In genomic region chr13:96992633-96993032, GRCh38 we compare ENCODE assay signal across 33 cellular contexts. TPM values are rescaled to one million over a fixed set of nuclear protein-coding genes. Genes with fewer than 3 reads are reported as not detected.
"Had no signal": no experiment of that assay in that cellular context is flagged by ENCODE, and none has a peak within 500 bp of the region (broad histone marks: within the 10 kb centered on the region; RNA-seq: fewer than 3 reads in every experiment).

No MANE protein-coding gene starts in this region.

- H3K4me1 Mint-ChIP-seq: central memory CD8-positive, alpha-beta T cell had no signal

- ATAC-seq: activated CD8-positive, alpha-beta T cell treated with anti-CD3 and anti-CD28 coated beads for 36 hours; activated T-cell treated with anti-CD3 and anti-CD28 coated beads, Interleukin-2, amount 50 U/mL, for 4 hours; activated T-helper 17 cell treated with anti-CD3 and anti-CD28 coated beads, Interleukin-2, amount 50 U/mL, for 72 hours; gastroesophageal sphincter; T-helper 17 cell had no signal

- DNase-seq: activated CD4-positive, alpha-beta T cell treated with anti-CD3 and anti-CD28 coated beads for 1 hour; activated CD4-positive, alpha-beta T cell treated with anti-CD3 and anti-CD28 coated beads for 4 hours; activated CD4-positive, alpha-beta T cell treated with anti-CD3 and anti-CD28 coated beads, Interleukin-2, amount 10 ng/mL, durations not matched to agents 7 days and 5 days; activated CD4-positive, alpha-beta T cell treated with anti-CD3 and anti-CD28 coated beads, Interleukin-2, amount 50 U/mL, for 4 hours; activated CD8-positive, alpha-beta memory T cell treated with anti-CD3 and anti-CD28 coated beads for 24 hours; activated CD8-positive, alpha-beta T cell treated with anti-CD3 and anti-CD28 coated beads for 36 hours; activated effector memory CD4-positive, alpha-beta T cell treated with Interleukin-2 at 50 U/mL for 16 hours; activated gamma-delta T cell treated with Interleukin-2 at 50 U/mL for 16 hours; activated naive CD4-positive, alpha-beta T cell treated with anti-CD3 and anti-CD28 coated beads, Interleukin-2, amount 50 U/mL, for 16 hours; activated naive CD4-positive, alpha-beta T cell treated with Interleukin-2 at 50 U/mL for 16 hours; activated T-cell treated with anti-CD3 and anti-CD28 coated beads, Interleukin-2, amount 50 U/mL, for 4 hours; amniotic stem cell; anterior cingulate cortex; brain microvascular endothelial cell; dorsolateral prefrontal cortex; effector memory CD4-positive, alpha-beta T cell; erythroblast; esophagus squamous epithelium; foreskin melanocyte; head of caudate nucleus; T-helper 1 cell; T-helper 17 cell; T1000 had no signal

- H3K9me3 Mint-ChIP-seq: activated CD4-positive, alpha-beta T cell treated with anti-CD3 and anti-CD28 coated beads, Interleukin-2, amount 10 ng/mL, durations not matched to agents 7 days and 5 days; T-helper 2 cell treated with Interferon-gamma antibody and Interleukin-4, amounts not matched to agents 5 μg/mL and 100 μg/mL, for 36 hours had no signal

- H3K4me3 Mint-ChIP-seq: activated CD4-positive, alpha-beta T cell treated with anti-CD3 and anti-CD28 coated beads, Interleukin-2, amount 10 ng/mL, durations not matched to agents 7 days and 5 days; activated CD8-positive, alpha-beta T cell treated with anti-CD3 and anti-CD28 coated beads for 36 hours; activated T-cell treated with anti-CD3 and anti-CD28 coated beads, Interleukin-2, amount 50 U/mL, for 4 hours; central memory CD8-positive, alpha-beta T cell; dendritic cell treated with granulocyte-macrophage colony-stimulating factor and Interleukin-4, amounts not matched to agents 40 ng/mL and 50 ng/mL, for 4 days; T-helper 2 cell treated with Interferon-gamma antibody and Interleukin-4, amounts not matched to agents 5 μg/mL and 100 μg/mL, for 36 hours had no signal

- H3K27ac Mint-ChIP-seq: activated CD4-positive, alpha-beta T cell treated with anti-CD3 and anti-CD28 coated beads, Interleukin-2, amount 10 ng/mL, durations not matched to agents 7 days and 5 days; activated CD8-positive, alpha-beta T cell treated with anti-CD3 and anti-CD28 coated beads for 36 hours; activated naive CD8-positive, alpha-beta T cell; activated T-helper 17 cell treated with anti-CD3 and anti-CD28 coated beads, Interleukin-2, amount 50 U/mL, for 72 hours; dendritic cell treated with granulocyte-macrophage colony-stimulating factor and Interleukin-4, amounts not matched to agents 40 ng/mL and 50 ng/mL, for 4 days; T-helper 17 cell; T-helper 2 cell treated with Interferon-gamma antibody and Interleukin-4, amounts not matched to agents 5 μg/mL and 100 μg/mL, for 36 hours had no signal

RNA-seq across cellular contexts. Expression of gene OXGR1, which starts 1.6 kb away (rescaled TPM):
- total RNA-seq: activated CD4-positive, alpha-beta T cell treated with anti-CD3 and anti-CD28 coated beads, Interleukin-2, amount 10 ng/mL, durations not matched to agents 7 days and 5 days; activated CD8-positive, alpha-beta T cell treated with anti-CD3 and anti-CD28 coated beads for 36 hours; activated T-cell treated with anti-CD3 and anti-CD28 coated beads, Interleukin-2, amount 50 U/mL, for 4 hours; activated T-helper 17 cell treated with anti-CD3 and anti-CD28 coated beads, Interleukin-2, amount 50 U/mL, for 72 hours; bronchial epithelial cell; cardiac septum; fibroblast of lung; fibroblast of villous mesenchyme; T-helper 17 cell had no signal
